ENCODE assay signal across 8 cellular contexts in the genomic region with DNA sequence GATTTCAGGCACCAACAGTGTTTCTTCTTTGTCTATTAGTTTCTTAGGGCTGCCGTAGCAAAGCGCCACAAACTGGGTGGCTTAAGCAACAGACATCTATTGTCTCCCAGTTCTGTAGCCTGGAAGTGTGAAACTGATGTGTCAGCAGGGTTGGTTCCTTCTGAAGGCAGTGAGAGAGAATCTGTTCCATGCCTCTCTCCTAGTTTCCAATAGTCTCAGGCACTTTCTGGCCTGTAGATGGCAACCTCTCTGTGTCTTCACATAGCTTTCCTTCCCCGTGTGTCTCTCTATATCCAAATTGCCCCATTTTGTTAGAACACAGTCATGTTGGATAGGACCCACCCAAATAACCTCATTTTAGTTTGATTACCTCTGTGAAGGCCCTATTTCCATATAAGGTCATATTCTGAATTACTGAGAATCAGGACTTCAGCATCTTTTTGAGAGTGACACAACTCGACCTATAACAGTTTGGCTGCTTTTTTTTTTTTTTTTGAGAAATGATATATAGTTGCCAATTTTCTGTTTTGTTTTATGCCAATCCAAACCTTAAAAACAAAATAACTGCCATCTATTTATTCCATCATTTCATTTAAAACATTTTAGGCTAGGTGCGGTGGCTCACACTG.
DNase-seq lines count a peak whose midpoint lies in the region; ATAC-seq and TF ChIP-seq lines count a peak whose summit lies in the region.

No MANE protein-coding gene starts in this region.

- H3K36me3 ChIP-seq in A673 (ENCODE audit: insufficient read depth, low read length, poor library complexity, severe bottlenecking) (no peaks in the 10 kb centered on the region), HUES48 (ENCODE audit: control insufficient read depth, insufficient read depth, low read length) (no peaks in the 10 kb centered on the region), smooth muscle cell (ENCODE audit: low read depth) (no peaks in the 10 kb centered on the region)

- CTCF ChIA-PET in A673 (lab: Charles Lee), result interaction anchor here (0.9 to 1.0 kb wide), 2 partner anchors 77 to 136 kb away, joined by 4 to 6 read pairs; no protein-coding TSS in a partner anchor

- no peaks in the 10 kb centered on the region for H3K4me1 ChIP-seq in A673 (ENCODE audit: insufficient read depth, low read length, poor library complexity, severe bottlenecking)
- H3K4me1 ChIP-seq in HUES48 (ENCODE audit: control insufficient read depth, insufficient read depth, low read length), result peaks cover 17% of the 10 kb centered on the region
- peaks cover 9% of the 10 kb centered on the region for H3K4me1 ChIP-seq in smooth muscle cell (ENCODE audit: low read depth)

- H3K9ac ChIP-seq in HUES48 (ENCODE audit: low read depth, low read length) (no peak overlapping the region), smooth muscle cell (ENCODE audit: low read depth) (no peak overlapping the region)

- 43% methylated on average over 5 of the region's 5 CpGs for WGBS in smooth muscle cell (ENCODE audit: low lambda C conversion rate)

- H3K4me2 ChIP-seq in smooth muscle cell, result peak overlapping the region; percentile 69

- intact Hi-C loops in A673 (cut with micrococcal nuclease; ENCODE audit: unreplicated experiment), result no loop called here

- no peak for ATAC-seq in GM18517 (IDR thresholded peaks at IDR 0.05; ENCODE audit: unreplicated experiment)

- DNase-seq in A673 (ENCODE audit: low spot score), result peak; percentile 79
- peak; percentile 70 for DNase-seq in SK-N-DZ (ENCODE audit: low spot score)
- DNase-seq in glomerular endothelial cell (ENCODE audit: extremely low read depth, low read depth, low spot score), result peak; percentile 10
- no peak for DNase-seq in smooth muscle cell (lab: John Stamatoyannopoulos, UW; ENCODE audit: unreplicated experiment)
- no peak for DNase-seq in KG1 (lab: John Stamatoyannopoulos, UW)

- POLR2A ChIA-PET in A673 (lab: Charles Lee; ENCODE audit: low non-redundant PET), result no interaction called here

- H3K9me3 ChIP-seq in A673 (ENCODE audit: low read depth, low read length, poor library complexity, severe bottlenecking), result no peaks in the 10 kb centered on the region
- H3K9me3 ChIP-seq in HUES48 (ENCODE audit: control insufficient read depth, insufficient read depth, low read length), result no peaks in the 10 kb centered on the region
- H3K9me3 ChIP-seq in smooth muscle cell (replicated peaks; ENCODE audit: low read depth), result no peaks in the 10 kb centered on the region

- no peaks in the 10 kb centered on the region for H3F3A ChIP-seq in smooth muscle cell (ENCODE audit: low read depth)

- no TSS peak for BruUV-seq in A673 (replicated peaks; lab: Mats Ljungman, UMichigan)

- H2AFZ ChIP-seq in smooth muscle cell (ENCODE audit: low read depth), result peak overlapping the region; percentile 78

- no peaks in the 10 kb centered on the region for H3K27me3 ChIP-seq in A673 (replicated peaks; ENCODE audit: insufficient read depth, low read depth, low read length, poor library complexity)
- H3K27me3 ChIP-seq in HUES48 (ENCODE audit: control insufficient read depth, insufficient read depth, low read length), result no peaks in the 10 kb centered on the region
- no peaks in the 10 kb centered on the region for H3K27me3 ChIP-seq in smooth muscle cell (ENCODE audit: low read depth)

- H3K4me3 ChIP-seq in A673 (ENCODE audit: low read depth, low read length, poor library complexity, severe bottlenecking) (no peak overlapping the region), GM12875 (ENCODE audit: low read depth, low read length) (no peak overlapping the region), HUES48 (ENCODE audit: low read depth, low read length) (no peak overlapping the region), smooth muscle cell (no peak overlapping the region)

- H3K79me2 ChIP-seq in smooth muscle cell (ENCODE audit: low read depth), result no peaks in the 10 kb centered on the region

- H3K27ac ChIP-seq in A673 (ENCODE audit: low read depth, low read length, poor library complexity, severe bottlenecking) (no peak overlapping the region), HUES48 (ENCODE audit: low read depth, low read length) (peak overlapping the region; percentile 26), smooth muscle cell (ENCODE audit: low read depth) (no peak overlapping the region)

- no peaks in the 10 kb centered on the region for H4K20me1 ChIP-seq in smooth muscle cell (ENCODE audit: low read depth)

- TF ChIP-seq CTCF in A673 (conservative IDR thresholded peaks at IDR 0.05; ENCODE audit: low read depth, low read length), result peak; percentile 72
- peak; percentile 60 for TF ChIP-seq CTCF in GM12875 (IDR thresholded peaks at IDR 0.05; ENCODE audit: borderline replicate concordance, insufficient read depth, low read depth, low read length)
- TF ChIP-seq CTCF in smooth muscle cell (IDR thresholded peaks at IDR 0.05; ENCODE audit: borderline replicate concordance, insufficient read depth, poor library complexity, severe bottlenecking), result peak; percentile 30

Comparison
In these comparisons a context has a peak if more than half of its experiments do, and no peak if none do; other contexts are left out.
1. DNase-seq: peak in A673 (single experiment), SK-N-DZ (single experiment) and glomerular endothelial cell (single experiment); none in smooth muscle cell (single experiment) and KG1 (single experiment).
2. Peak in every context shown above with its lines, with median percentiles within 50 percentile points of each other: CTCF ChIP-seq.